ENCODE assay signal across 25 cellular contexts in the genomic region with DNA sequence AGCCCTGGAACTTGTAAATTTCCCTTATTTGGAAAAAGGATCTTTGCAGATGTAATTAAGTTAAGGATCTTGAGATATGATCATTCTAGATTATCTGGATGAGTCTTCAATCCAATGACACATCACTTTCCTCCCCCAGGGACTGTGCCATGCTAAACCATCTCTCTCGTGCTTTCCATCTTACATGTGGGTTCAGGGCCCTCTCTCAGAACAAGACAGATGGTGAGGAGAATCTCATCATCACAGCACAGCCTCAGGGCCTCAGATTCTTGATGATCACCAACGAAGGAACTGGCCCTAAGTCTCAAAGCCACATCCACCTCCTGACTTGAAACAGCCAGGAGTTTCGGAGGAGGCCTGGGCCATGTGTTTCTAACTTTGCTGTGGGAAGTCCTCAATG.
"Had no signal": no experiment of that assay in that cellular context is flagged by ENCODE, and none has a peak within 500 bp of the region (broad histone marks: within the 10 kb centered on the region; RNA-seq: fewer than 3 reads in every experiment).

No MANE protein-coding gene starts in this region.

- DNase-seq: activated CD4-positive, alpha-beta T cell treated with anti-CD3 and anti-CD28 coated beads, Interleukin-2, amount 50 U/mL, for 48 hours; activated CD4-positive, CD25-positive, alpha-beta regulatory T cell treated with anti-CD3 and anti-CD28 coated beads, Interleukin-2, amount 50 U/mL, for 72 hours; activated CD8-positive, alpha-beta memory T cell treated with anti-CD3 and anti-CD28 coated beads, Interleukin-2, amount 10 ng/mL, durations not matched to agents 7 days and 5 days; activated naive CD4-positive, alpha-beta T cell treated with anti-CD3 and anti-CD28 coated beads for 36 hours; anterior cingulate cortex; caudate nucleus; endodermal cell; foreskin keratinocyte; hypothalamus; islet precursor cell; left colon; lower lobe of right lung; natural killer cell; occipital lobe; stimulated activated CD4-positive, alpha-beta T cell treated with anti-CD3 and anti-CD28 coated beads, Interleukin-15, amount 100 ng/mL, for 24 hours; stimulated activated CD4-positive, alpha-beta T cell treated with anti-CD3 and anti-CD28 coated beads, Interleukin-2, amount 100 ng/mL, for 48 hours; stimulated activated naive CD8-positive, alpha-beta T cell treated with anti-CD3 and anti-CD28 coated beads, Interleukin-15, amount 100 ng/mL, for 72 hours; transverse colon had no signal

- H3K4me3 Mint-ChIP-seq: activated CD8-positive, alpha-beta memory T cell treated with anti-CD3 and anti-CD28 coated beads, Interleukin-2, amount 10 ng/mL, durations not matched to agents 7 days and 5 days; activated naive CD4-positive, alpha-beta T cell treated with anti-CD3 and anti-CD28 coated beads for 36 hours; brain; endodermal cell; natural killer cell; stimulated activated naive CD8-positive, alpha-beta T cell treated with anti-CD3 and anti-CD28 coated beads, Interleukin-15, amount 100 ng/mL, for 72 hours; T-helper 1 cell treated with Interleukin-12 subunit alpha and Interleukin-12 subunit beta and Interleukin-4 antibody, amounts not matched to agents 30 μg/mL and 1 μg/mL, for 36 hours had no signal

- H3K4me1 ChIP-seq: foreskin keratinocyte, lower lobe of right lung, right atrium auricular region, suprapubic skin, transverse colon had no signal

- H3K27me3 Mint-ChIP-seq: activated CD8-positive, alpha-beta memory T cell treated with anti-CD3 and anti-CD28 coated beads, Interleukin-2, amount 10 ng/mL, durations not matched to agents 7 days and 5 days; brain; progenitor cell of endocrine pancreas; stimulated activated naive CD8-positive, alpha-beta T cell treated with anti-CD3 and anti-CD28 coated beads, Interleukin-15, amount 100 ng/mL, for 72 hours had no signal

- H3K36me3 Mint-ChIP-seq: activated CD8-positive, alpha-beta memory T cell treated with anti-CD3 and anti-CD28 coated beads, Interleukin-2, amount 10 ng/mL, durations not matched to agents 7 days and 5 days; brain; natural killer cell had no signal

- H3K4me1 Mint-ChIP-seq: activated CD8-positive, alpha-beta memory T cell treated with anti-CD3 and anti-CD28 coated beads, Interleukin-2, amount 10 ng/mL, durations not matched to agents 7 days and 5 days; natural killer cell had no signal

- H3K9me3 ChIP-seq: lower lobe of right lung, right atrium auricular region, suprapubic skin, transverse colon had no signal

- H3K27me3 ChIP-seq: foreskin keratinocyte, right atrium auricular region, suprapubic skin, transverse colon had no signal

- H3K27ac Mint-ChIP-seq: activated CD8-positive, alpha-beta memory T cell treated with anti-CD3 and anti-CD28 coated beads, Interleukin-2, amount 10 ng/mL, durations not matched to agents 7 days and 5 days; activated naive CD4-positive, alpha-beta T cell treated with anti-CD3 and anti-CD28 coated beads for 36 hours; endodermal cell; natural killer cell; progenitor cell of endocrine pancreas; stimulated activated naive CD8-positive, alpha-beta T cell treated with anti-CD3 and anti-CD28 coated beads, Interleukin-15, amount 100 ng/mL, for 72 hours; T-helper 1 cell treated with Interleukin-12 subunit alpha and Interleukin-12 subunit beta and Interleukin-4 antibody, amounts not matched to agents 30 μg/mL and 1 μg/mL, for 36 hours had no signal

- H3K36me3 ChIP-seq: lower lobe of right lung, right atrium auricular region, suprapubic skin, transverse colon had no signal

- H3K27ac ChIP-seq: epithelial cell of prostate, foreskin keratinocyte, lower lobe of right lung, right atrium auricular region, skin epidermis, suprapubic skin, transverse colon had no signal

- H3K9me3 Mint-ChIP-seq: activated naive CD4-positive, alpha-beta T cell treated with anti-CD3 and anti-CD28 coated beads for 36 hours; endodermal cell; natural killer cell; stimulated activated naive CD8-positive, alpha-beta T cell treated with anti-CD3 and anti-CD28 coated beads, Interleukin-15, amount 100 ng/mL, for 72 hours; T-helper 1 cell treated with Interleukin-12 subunit alpha and Interleukin-12 subunit beta and Interleukin-4 antibody, amounts not matched to agents 30 μg/mL and 1 μg/mL, for 36 hours had no signal

- H3K4me3 ChIP-seq: lower lobe of right lung, right atrium auricular region, skin epidermis, suprapubic skin, transverse colon had no signal
